Comparison of ENCODE assay signal across 33 cellular contexts in the genomic region with DNA sequence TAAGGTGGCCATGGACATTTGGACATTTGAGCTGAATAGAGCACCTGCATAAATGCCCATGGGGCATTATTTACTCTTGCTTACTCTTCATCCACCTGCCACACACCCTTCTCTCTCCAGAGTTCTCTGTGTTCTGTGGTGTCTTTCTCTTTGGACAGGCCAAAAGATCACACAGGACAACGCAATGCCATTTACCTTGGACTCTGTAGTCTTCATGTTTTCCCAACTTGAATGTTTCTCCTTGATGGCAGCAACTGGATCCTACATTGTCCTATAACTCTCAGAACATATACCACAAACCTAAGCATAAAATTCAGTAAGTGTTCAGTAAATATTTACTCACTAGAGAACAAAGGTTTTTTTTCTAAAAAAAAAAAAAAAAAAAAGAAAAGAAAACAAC. TPM values are rescaled to one million over a fixed set of nuclear protein-coding genes. Genes with fewer than 3 reads are reported as not detected.
"Had no signal": no experiment of that assay in that cellular context is flagged by ENCODE, and none has a peak within 500 bp of the region (broad histone marks: within the 10 kb centered on the region; RNA-seq: fewer than 3 reads in every experiment).

No MANE protein-coding gene starts in this region.

- H3K36me3 ChIP-seq: adrenal gland, esophagus muscularis mucosa, gastrocnemius medialis, heart left ventricle had no signal

- H3K4me3 Mint-ChIP-seq: activated CD4-positive, alpha-beta T cell treated with anti-CD3 and anti-CD28 coated beads for 36 hours; activated CD4-positive, alpha-beta T cell treated with anti-CD3 and anti-CD28 coated beads, Interleukin-2, amount 10 ng/mL, durations not matched to agents 7 days and 5 days; activated CD8-positive, alpha-beta T cell treated with anti-CD3 and anti-CD28 coated beads for 36 hours; activated naive CD4-positive, alpha-beta T cell treated with anti-CD3 and anti-CD28 coated beads for 36 hours; activated naive CD4-positive, alpha-beta T cell treated with anti-CD3 and anti-CD28 coated beads, Interleukin-2, amount 50 U/mL, for 24 hours; activated naive CD8-positive, alpha-beta T cell treated with anti-CD3 and anti-CD28 coated beads for 36 hours; activated naive CD8-positive, alpha-beta T cell treated with anti-CD3 and anti-CD28 coated beads, Interleukin-2, amount 50 U/mL, for 24 hours; activated T-helper 1 cell treated with anti-CD3 and anti-CD28 coated beads, Interleukin-12 subunit alpha, Interleukin-12 subunit beta, Interleukin-2, Interleukin-4 antibody, amounts not matched to agents 30 ng/mL and 10 ng/mL and 1 ng/mL, durations not matched to agents 14 hours and 24 hours and 36 hours; effector memory CD8-positive, alpha-beta T cell had no signal

- ATAC-seq: activated CD4-positive, alpha-beta T cell treated with anti-CD3 and anti-CD28 coated beads for 36 hours; activated CD8-positive, alpha-beta T cell treated with anti-CD3 and anti-CD28 coated beads for 36 hours; activated naive CD8-positive, alpha-beta T cell treated with anti-CD3 and anti-CD28 coated beads, Interleukin-2, amount 50 U/mL, for 24 hours; body of pancreas; effector memory CD8-positive, alpha-beta T cell; foreskin keratinocyte; gastrocnemius medialis; heart left ventricle had no signal

- FAIRE-seq: colon had no signal

- H3K4me3 ChIP-seq: adrenal gland, body of pancreas, esophagus muscularis mucosa, gastrocnemius medialis, heart left ventricle had no signal

- H3K27me3 ChIP-seq: adrenal gland, body of pancreas, esophagus muscularis mucosa, foreskin keratinocyte, gastrocnemius medialis, heart left ventricle had no signal

- H3K27ac ChIP-seq: adrenal gland, body of pancreas, esophagus muscularis mucosa, foreskin keratinocyte, gastrocnemius medialis, heart left ventricle had no signal

- H3K9me3 ChIP-seq: adrenal gland, body of pancreas, esophagus muscularis mucosa, gastrocnemius medialis, heart left ventricle had no signal

- H3K36me3 Mint-ChIP-seq: activated naive CD4-positive, alpha-beta T cell treated with anti-CD3 and anti-CD28 coated beads, Interleukin-2, amount 50 U/mL, for 24 hours; activated naive CD8-positive, alpha-beta T cell treated with anti-CD3 and anti-CD28 coated beads for 36 hours had no signal

- H3K4me1 ChIP-seq: adrenal gland, body of pancreas, esophagus muscularis mucosa, heart left ventricle had no signal

- H3K27me3 Mint-ChIP-seq: activated naive CD4-positive, alpha-beta T cell treated with anti-CD3 and anti-CD28 coated beads, Interleukin-2, amount 50 U/mL, for 24 hours; activated naive CD8-positive, alpha-beta T cell treated with anti-CD3 and anti-CD28 coated beads for 36 hours had no signal

- H3K27ac Mint-ChIP-seq: activated CD4-positive, alpha-beta T cell treated with anti-CD3 and anti-CD28 coated beads for 36 hours; activated CD4-positive, alpha-beta T cell treated with anti-CD3 and anti-CD28 coated beads, Interleukin-2, amount 10 ng/mL, durations not matched to agents 7 days and 5 days; activated CD8-positive, alpha-beta T cell treated with anti-CD3 and anti-CD28 coated beads for 36 hours; activated naive CD4-positive, alpha-beta T cell treated with anti-CD3 and anti-CD28 coated beads for 36 hours; activated naive CD4-positive, alpha-beta T cell treated with anti-CD3 and anti-CD28 coated beads, Interleukin-2, amount 50 U/mL, for 24 hours; activated naive CD8-positive, alpha-beta T cell treated with anti-CD3 and anti-CD28 coated beads for 36 hours; activated naive CD8-positive, alpha-beta T cell treated with anti-CD3 and anti-CD28 coated beads, Interleukin-2, amount 50 U/mL, for 24 hours; activated T-helper 1 cell treated with anti-CD3 and anti-CD28 coated beads, Interleukin-12 subunit alpha, Interleukin-12 subunit beta, Interleukin-2, Interleukin-4 antibody, amounts not matched to agents 30 ng/mL and 10 ng/mL and 1 ng/mL, durations not matched to agents 14 hours and 24 hours and 36 hours; activated T-helper 2 cell treated with anti-CD3 and anti-CD28 coated beads, Interferon-gamma antibody, Interleukin-2, Interleukin-4, amounts not matched to agents 10 μg/mL and 5 μg/mL and 100 μg/mL, durations not matched to agents 14 hours and 24 hours and 36 hours; effector memory CD8-positive, alpha-beta T cell had no signal

- H3K9me3 Mint-ChIP-seq: activated CD4-positive, alpha-beta T cell treated with anti-CD3 and anti-CD28 coated beads, Interleukin-2, amount 10 ng/mL, durations not matched to agents 7 days and 5 days; activated CD8-positive, alpha-beta T cell treated with anti-CD3 and anti-CD28 coated beads for 36 hours; activated naive CD4-positive, alpha-beta T cell treated with anti-CD3 and anti-CD28 coated beads for 36 hours; activated naive CD4-positive, alpha-beta T cell treated with anti-CD3 and anti-CD28 coated beads, Interleukin-2, amount 50 U/mL, for 24 hours; activated naive CD8-positive, alpha-beta T cell treated with anti-CD3 and anti-CD28 coated beads for 36 hours; activated T-helper 1 cell treated with anti-CD3 and anti-CD28 coated beads, Interleukin-12 subunit alpha, Interleukin-12 subunit beta, Interleukin-2, Interleukin-4 antibody, amounts not matched to agents 30 ng/mL and 10 ng/mL and 1 ng/mL, durations not matched to agents 14 hours and 24 hours and 36 hours; activated T-helper 2 cell treated with anti-CD3 and anti-CD28 coated beads, Interferon-gamma antibody, Interleukin-2, Interleukin-4, amounts not matched to agents 10 μg/mL and 5 μg/mL and 100 μg/mL, durations not matched to agents 14 hours and 24 hours and 36 hours; effector memory CD8-positive, alpha-beta T cell had no signal

- H3K4me1 Mint-ChIP-seq: activated CD4-positive, alpha-beta T cell treated with anti-CD3 and anti-CD28 coated beads for 36 hours; activated CD4-positive, alpha-beta T cell treated with anti-CD3 and anti-CD28 coated beads, Interleukin-2, amount 10 ng/mL, durations not matched to agents 7 days and 5 days; activated naive CD4-positive, alpha-beta T cell treated with anti-CD3 and anti-CD28 coated beads, Interleukin-2, amount 50 U/mL, for 24 hours; activated naive CD8-positive, alpha-beta T cell treated with anti-CD3 and anti-CD28 coated beads for 36 hours; activated naive CD8-positive, alpha-beta T cell treated with anti-CD3 and anti-CD28 coated beads, Interleukin-2, amount 50 U/mL, for 24 hours had no signal

- DNase-seq: activated CD4-positive, alpha-beta T cell treated with anti-CD3 and anti-CD28 coated beads for 36 hours; activated CD4-positive, alpha-beta T cell treated with anti-CD3 and anti-CD28 coated beads, Interleukin-2, amount 10 ng/mL, durations not matched to agents 7 days and 5 days; activated CD4-positive, alpha-beta T cell treated with anti-CD3 and anti-CD28 coated beads, Interleukin-2, amount 50 U/mL, for 48 hours; activated CD4-positive, CD25-positive, alpha-beta regulatory T cell; activated CD4-positive, CD25-positive, alpha-beta regulatory T cell treated with anti-CD3 and anti-CD28 coated beads, Interleukin-2, amount 50 U/mL, for 72 hours; activated CD8-positive, alpha-beta memory T cell treated with anti-CD3 and anti-CD28 coated beads for 24 hours; activated CD8-positive, alpha-beta T cell treated with anti-CD3 and anti-CD28 coated beads for 36 hours; activated effector memory CD4-positive, alpha-beta T cell treated with anti-CD3 and anti-CD28 coated beads, Interleukin-2, amount 50 U/mL, for 16 hours; activated naive CD4-positive, alpha-beta T cell treated with anti-CD3 and anti-CD28 coated beads for 36 hours; activated naive CD8-positive, alpha-beta T cell treated with anti-CD3 and anti-CD28 coated beads for 36 hours; activated naive CD8-positive, alpha-beta T cell treated with anti-CD3 and anti-CD28 coated beads, Interleukin-2, amount 50 U/mL, for 24 hours; activated T-cell treated with anti-CD3 and anti-CD28 coated beads, Interleukin-2, amount 50 U/mL, for 1 hour; activated T-cell treated with anti-CD3 and anti-CD28 coated beads, Interleukin-2, amount 50 U/mL, for 48 hours; adrenal gland; amygdala; aorta; body of pancreas; caudate nucleus; cortex of kidney; dermis blood vessel endothelial cell; effector CD4-positive, alpha-beta T cell; effector memory CD8-positive, alpha-beta T cell; erythroblast; foreskin keratinocyte; gastrocnemius medialis; glutamatergic neuron; heart left ventricle; hypothalamus had no signal

RNA-seq across cellular contexts. Expression of gene PTHLH, which starts 41.7 kb away (rescaled TPM):
- total RNA-seq: activated CD4-positive, alpha-beta T cell treated with anti-CD3 and anti-CD28 coated beads for 36 hours; activated CD4-positive, alpha-beta T cell treated with anti-CD3 and anti-CD28 coated beads, Interleukin-2, amount 10 ng/mL, durations not matched to agents 7 days and 5 days; activated CD8-positive, alpha-beta T cell treated with anti-CD3 and anti-CD28 coated beads for 36 hours; activated naive CD4-positive, alpha-beta T cell treated with anti-CD3 and anti-CD28 coated beads for 36 hours; activated naive CD8-positive, alpha-beta T cell treated with anti-CD3 and anti-CD28 coated beads for 36 hours; activated T-helper 1 cell treated with anti-CD3 and anti-CD28 coated beads, Interleukin-12 subunit alpha, Interleukin-12 subunit beta, Interleukin-2, Interleukin-4 antibody, amounts not matched to agents 30 ng/mL and 10 ng/mL and 1 ng/mL, durations not matched to agents 14 hours and 24 hours and 36 hours; activated T-helper 2 cell treated with anti-CD3 and anti-CD28 coated beads, Interferon-gamma antibody, Interleukin-2, Interleukin-4, amounts not matched to agents 10 μg/mL and 5 μg/mL and 100 μg/mL, durations not matched to agents 14 hours and 24 hours and 36 hours; dermis blood vessel endothelial cell had no signal
